Comparison of ENCODE assay signal across 33 cellular contexts in genomic region chr2:197405582-197405981, GRCh38.
"Had no signal": no experiment of that assay in that cellular context is flagged by ENCODE, and none has a peak within 500 bp of the region (broad histone marks: within the 10 kb centered on the region; RNA-seq: fewer than 3 reads in every experiment).

No MANE protein-coding gene starts in this region.

- ATAC-seq: activated naive CD4-positive, alpha-beta T cell treated with anti-CD3 and anti-CD28 coated beads, Interleukin-2, amount 50 U/mL, for 72 hours; activated T-cell treated with anti-CD3 and anti-CD28 coated beads, Interleukin-2, amount 50 U/mL, for 4 hours; body of pancreas; Panc1; T-cell had no signal

- FAIRE-seq: astrocyte had no signal

- DNase-seq: activated B cell treated with CpG ODN at 0.5 μM for 24 hours; activated CD4-positive, alpha-beta memory T cell treated with anti-CD3 and anti-CD28 coated beads for 36 hours; activated CD4-positive, alpha-beta T cell treated with anti-CD3 and anti-CD28 coated beads for 4 hours; activated CD4-positive, alpha-beta T cell treated with anti-CD3 and anti-CD28 coated beads, Interleukin-2, amount 50 U/mL, for 1 hour; activated CD4-positive, CD25-positive, alpha-beta regulatory T cell treated with anti-CD3 and anti-CD28 coated beads, Interleukin-2, amount 50 U/mL, for 72 hours; activated CD8-positive, alpha-beta memory T cell treated with anti-CD3 and anti-CD28 coated beads, Interleukin-2, amount 50 U/mL, for 4 hours; activated gamma-delta T cell treated with Interleukin-2 at 50 U/mL for 16 hours; activated naive CD4-positive, alpha-beta T cell treated with anti-CD3 and anti-CD28 coated beads for 36 hours; activated T-cell treated with anti-CD3 and anti-CD28 coated beads for 4 hours; activated T-cell treated with anti-CD3 and anti-CD28 coated beads, Interleukin-2, amount 50 U/mL, for 4 hours; adrenal gland; body of pancreas; cerebellar nuclear complex; MM.1S; MV-4-11; NCI-H1092; NCI-H1436 treated with DMSO at 0.1 percent for 48 hours; NCI-H1694 treated with DMSO at 0.1 percent for 48 hours; NCI-H2029; NCI-H345; NCI-H524 treated with DMSO at 0.1 percent for 48 hours; SHP77; SK-N-SH; T-cell; T-helper 2 cell; T-helper 9 cell had no signal

- H3K4me3 ChIP-seq: adrenal gland, body of pancreas, breast epithelium, SJSA1 had no signal

- H3K9me3 ChIP-seq: adrenal gland, body of pancreas, breast epithelium, SJSA1, SK-N-SH had no signal

- H3K27ac ChIP-seq: adrenal gland, body of pancreas, breast epithelium, SJSA1, VCaP had no signal

- H3K4me1 ChIP-seq: adrenal gland, body of pancreas, breast epithelium, SJSA1 had no signal

- H3K4me1 Mint-ChIP-seq: activated B cell treated with CpG ODN at 0.5 μM for 24 hours had no signal

- H3K4me3 Mint-ChIP-seq: activated B cell treated with CpG ODN at 0.5 μM for 24 hours; activated CD4-positive, alpha-beta memory T cell treated with anti-CD3 and anti-CD28 coated beads for 36 hours; activated naive CD4-positive, alpha-beta T cell treated with anti-CD3 and anti-CD28 coated beads for 36 hours; activated T-cell treated with anti-CD3 and anti-CD28 coated beads, Interleukin-2, amount 50 U/mL, for 4 hours; activated T-helper 1 cell treated with anti-CD3 and anti-CD28 coated beads, Interleukin-12 subunit alpha, Interleukin-12 subunit beta, Interleukin-2, Interleukin-4 antibody, amounts not matched to agents 30 ng/mL and 10 ng/mL and 1 ng/mL, durations not matched to agents 14 hours and 24 hours and 36 hours; T-cell had no signal

- H3K4me2 ChIP-seq: SK-N-SH had no signal

- H3K27ac Mint-ChIP-seq: activated B cell treated with CpG ODN at 0.5 μM for 24 hours; activated CD4-positive, alpha-beta memory T cell treated with anti-CD3 and anti-CD28 coated beads for 36 hours; activated naive CD4-positive, alpha-beta T cell treated with anti-CD3 and anti-CD28 coated beads for 36 hours; activated naive CD4-positive, alpha-beta T cell treated with anti-CD3 and anti-CD28 coated beads, Interleukin-2, amount 50 U/mL, for 72 hours; activated T-helper 1 cell treated with anti-CD3 and anti-CD28 coated beads, Interleukin-12 subunit alpha, Interleukin-12 subunit beta, Interleukin-2, Interleukin-4 antibody, amounts not matched to agents 30 ng/mL and 10 ng/mL and 1 ng/mL, durations not matched to agents 14 hours and 24 hours and 36 hours; T-cell had no signal

- H3K27me3 Mint-ChIP-seq: activated B cell treated with CpG ODN at 0.5 μM for 24 hours; activated CD4-positive, alpha-beta memory T cell treated with anti-CD3 and anti-CD28 coated beads for 36 hours; T-cell had no signal
